8 cellular contexts compared by ENCODE assay signal in genomic region chr7:5695037-5695708, GRCh38.
A peak's percentile ranks its signal among the peaks of the same experiment; 100 is the strongest.
DNase-seq lines count a peak whose midpoint lies in the region; ATAC-seq and TF ChIP-seq lines count a peak whose summit lies in the region.

No MANE protein-coding gene starts in this region.

- no peak overlapping the region for H3K27ac ChIP-seq in WERI-Rb-1

- H3K36me3 Mint-ChIP-seq in activated B cell treated with CpG ODN at 0.5 μM for 24 hours (ENCODE audit: low read depth) (peaks cover 17% of the 10 kb centered on the region), chondrocyte (ENCODE audit: low read depth) (peaks cover 7% of the 10 kb centered on the region), naive B cell (peaks cover 9 to 10% of the 10 kb centered on the region in 2 donors)

- H3K27me3 Mint-ChIP-seq in activated B cell treated with CpG ODN at 0.5 μM for 24 hours (no peaks in the 10 kb centered on the region), chondrocyte (ENCODE audit: low read depth) (no peaks in the 10 kb centered on the region), naive B cell (no peaks in the 10 kb centered on the region)

- intact Hi-C loops in activated B cell treated with CpG ODN at 0.5 μM for 24 hours (cut with micrococcal nuclease): no loop called here

- peaks cover 100% of the 10 kb centered on the region for H3K4me1 Mint-ChIP-seq in activated B cell treated with CpG ODN at 0.5 μM for 24 hours
- peaks cover 99% of the 10 kb centered on the region for H3K4me1 Mint-ChIP-seq in chondrocyte (ENCODE audit: low read depth)
- H3K4me1 Mint-ChIP-seq in naive B cell: peaks cover 83 to 100% (median 97%) of the 10 kb centered on the region in 3 donors

- CTCF ChIA-PET in activated B cell treated with CpG ODN at 0.5 μM for 24 hours (lab: Charles Lee): interaction anchor here (1.1 to 3.7 kb wide), 3 partner anchors 9 to 30 kb away, joined by 4 to 48 read pairs (median 27); no protein-coding TSS in a partner anchor

- H3K4me3 ChIP-seq in WERI-Rb-1 (ENCODE audit: low read depth, low read length): no peak overlapping the region

- H3K27me3 ChIP-seq in WERI-Rb-1 (ENCODE audit: insufficient read depth, low read depth, severe bottlenecking): no peaks in the 10 kb centered on the region

- TF ChIP-seq CTCF in activated B cell treated with CpG ODN at 0.5 μM for 24 hours (IDR thresholded peaks at IDR 0.05) (no peak), chondrocyte (IDR thresholded peaks at IDR 0.05) (no peak), WERI-Rb-1 (IDR thresholded peaks at IDR 0.05; ENCODE audit: low read depth, low read length) (no peak)

- H3K27ac Mint-ChIP-seq in activated B cell treated with CpG ODN at 0.5 μM for 24 hours (peak overlapping the region; percentile 91), chondrocyte (ENCODE audit: unreplicated experiment) (peak overlapping the region; percentile 94), naive B cell (peak overlapping the region; percentile 95 to 100 (median 97))

- ATAC-seq in GM18508 (IDR thresholded peaks at IDR 0.05; ENCODE audit: insufficient read depth, unreplicated experiment) (peak; percentile 32), HG03095 (IDR thresholded peaks at IDR 0.05; ENCODE audit: unreplicated experiment) (peak; percentile 37), activated B cell treated with CpG ODN at 0.5 μM for 24 hours (ENCODE audit: low read depth) (peak; percentile 48), naive B cell (ENCODE audit: low read depth in 2 of 2) (peak in 1 of 2 donors; percentile 6)

- POLR2A ChIA-PET in activated B cell treated with CpG ODN at 0.5 μM for 24 hours (lab: Charles Lee): interaction anchor here (0.6 to 5.2 kb wide), 10 partner anchors 8 to 298 kb away, joined by 3 to 112 read pairs (median 11); no protein-coding TSS in a partner anchor

- H3K9me3 ChIP-seq in WERI-Rb-1 (ENCODE audit: severe bottlenecking): no peaks in the 10 kb centered on the region

- H3K4me3 Mint-ChIP-seq in activated B cell treated with CpG ODN at 0.5 μM for 24 hours: peak overlapping the region; percentile 87
- H3K4me3 Mint-ChIP-seq in chondrocyte (ENCODE audit: unreplicated experiment): peak overlapping the region; percentile 74
- H3K4me3 Mint-ChIP-seq in naive B cell: peak overlapping the region; percentile 79 to 95 (median 92)

- H3K9me3 Mint-ChIP-seq in activated B cell treated with CpG ODN at 0.5 μM for 24 hours (no peaks in the 10 kb centered on the region), chondrocyte (ENCODE audit: low read depth) (no peaks in the 10 kb centered on the region), naive B cell (no peaks in the 10 kb centered on the region)

- no peak for DNase-seq in activated B cell treated with CpG ODN at 0.5 μM for 24 hours
- DNase-seq in chondrocyte (ENCODE audit: low spot score): no peak
- DNase-seq in naive B cell: peak; percentile 35
- DNase-seq in stimulated activated naive CD4-positive, alpha-beta T cell treated with Interleukin-2 at 50 U/mL for 16 hours (lab: John Stamatoyannopoulos, UW): peak; percentile 62
- DNase-seq in WERI-Rb-1: no peak
- DNase-seq in NCI-H774 (lab: John Stamatoyannopoulos, UW): no peak

- H3K36me3 ChIP-seq in WERI-Rb-1: peaks cover 4% of the 10 kb centered on the region

Comparison
In these comparisons a context has a peak if more than half of its experiments do, and no peak if none do; other contexts are left out.
1. DNase-seq: peak in naive B cell (single experiment) and stimulated activated naive CD4-positive, alpha-beta T cell treated with Interleukin-2 at 50 U/mL for 16 hours (single experiment); none in activated B cell treated with CpG ODN at 0.5 μM for 24 hours (single experiment), chondrocyte (single experiment), WERI-Rb-1 (single experiment) and NCI-H774 (single experiment).
2. Peak in every context shown above with its lines, with median percentiles within 50 percentile points of each other: H3K27ac Mint-ChIP-seq and H3K4me3 Mint-ChIP-seq.